In genomic region chr3:141779667-141780066, GRCh38 we compare ENCODE assay signal across 40 cellular contexts. TPM values are rescaled to one million over a fixed set of nuclear protein-coding genes. Genes with fewer than 3 reads are reported as not detected.
"Had no signal": no experiment of that assay in that cellular context is flagged by ENCODE, and none has a peak within 500 bp of the region (broad histone marks: within the 10 kb centered on the region; RNA-seq: fewer than 3 reads in every experiment).

No MANE protein-coding gene starts in this region.

- H3K4me1 Mint-ChIP-seq: activated B cell treated with CpG ODN at 0.5 μM for 24 hours; activated naive CD8-positive, alpha-beta T cell treated with anti-CD3 and anti-CD28 coated beads for 36 hours; activated T-helper 17 cell treated with anti-CD3 and anti-CD28 coated beads, Interleukin-2, amount 50 U/mL, for 72 hours; central memory CD8-positive, alpha-beta T cell had no signal

- FAIRE-seq: astrocyte, TTC549 had no signal

- DNase-seq: activated B cell treated with CpG ODN at 0.5 μM for 24 hours; activated CD4-positive, alpha-beta memory T cell treated with anti-CD3 and anti-CD28 coated beads for 36 hours; activated CD4-positive, alpha-beta T cell treated with anti-CD3 and anti-CD28 coated beads for 4 hours; activated CD4-positive, alpha-beta T cell treated with anti-CD3 and anti-CD28 coated beads, Interleukin-2, amount 10 ng/mL, durations not matched to agents 24 days and 14 days; activated CD4-positive, alpha-beta T cell treated with anti-CD3 and anti-CD28 coated beads, Interleukin-2, amount 50 U/mL, for 1 hour; activated CD4-positive, alpha-beta T cell treated with anti-CD3 and anti-CD28 coated beads, Interleukin-2, amount 50 U/mL, for 4 hours; activated CD4-positive, CD25-positive, alpha-beta regulatory T cell treated with anti-CD3 and anti-CD28 coated beads, Interleukin-2, amount 50 U/mL, for 72 hours; activated CD8-positive, alpha-beta memory T cell treated with anti-CD3 and anti-CD28 coated beads, Interleukin-2, amount 50 U/mL, for 4 hours; activated CD8-positive, alpha-beta T cell treated with anti-CD3 and anti-CD28 coated beads for 36 hours; activated effector memory CD4-positive, alpha-beta T cell treated with anti-CD3 and anti-CD28 coated beads, Interleukin-2, amount 50 U/mL, for 16 hours; activated gamma-delta T cell treated with Interleukin-2 at 50 U/mL for 16 hours; activated naive CD4-positive, alpha-beta T cell; activated naive CD4-positive, alpha-beta T cell treated with anti-CD3 and anti-CD28 coated beads, Interleukin-2, amount 50 U/mL, for 16 hours; activated naive CD8-positive, alpha-beta T cell treated with anti-CD3 and anti-CD28 coated beads for 36 hours; activated T-cell treated with anti-CD3 and anti-CD28 coated beads for 4 hours; activated T-cell treated with anti-CD3 and anti-CD28 coated beads, Interleukin-2, amount 50 U/mL, for 1 hour; activated T-cell treated with anti-CD3 and anti-CD28 coated beads, Interleukin-2, amount 50 U/mL, for 4 hours; activated T-cell treated with anti-CD3 and anti-CD28 coated beads, Interleukin-2, amount 50 U/mL, for 72 hours; amniotic stem cell; aorta; body of pancreas; brain microvascular endothelial cell; caudate nucleus; cerebellar nuclear complex; T-helper 1 cell; T-helper 2 cell; T-helper 9 cell had no signal

- H3K4me3 Mint-ChIP-seq: activated B cell treated with CpG ODN at 0.5 μM for 24 hours; activated CD4-positive, alpha-beta memory T cell treated with anti-CD3 and anti-CD28 coated beads for 36 hours; activated CD4-positive, alpha-beta T cell treated with anti-CD3 and anti-CD28 coated beads, Interleukin-2, amount 10 ng/mL, durations not matched to agents 24 days and 14 days; activated CD8-positive, alpha-beta T cell treated with anti-CD3 and anti-CD28 coated beads for 36 hours; activated naive CD8-positive, alpha-beta T cell treated with anti-CD3 and anti-CD28 coated beads for 36 hours; activated T-cell treated with anti-CD3 and anti-CD28 coated beads, Interleukin-2, amount 50 U/mL, for 4 hours; activated T-cell treated with anti-CD3 and anti-CD28 coated beads, Interleukin-2, amount 50 U/mL, for 72 hours; activated T-helper 1 cell treated with anti-CD3 and anti-CD28 coated beads, Interleukin-12 subunit alpha, Interleukin-12 subunit beta, Interleukin-2, Interleukin-4 antibody, amounts not matched to agents 30 ng/mL and 10 ng/mL and 1 ng/mL, durations not matched to agents 14 hours and 24 hours and 36 hours; activated T-helper 17 cell treated with anti-CD3 and anti-CD28 coated beads, Interleukin-2, amount 50 U/mL, for 72 hours; central memory CD8-positive, alpha-beta T cell; T-helper 1 cell treated with Interleukin-12 subunit alpha and Interleukin-12 subunit beta and Interleukin-4 antibody, amounts not matched to agents 30 μg/mL and 1 μg/mL, for 36 hours; T-helper 2 cell treated with Interferon-gamma antibody and Interleukin-4, amounts not matched to agents 5 μg/mL and 100 μg/mL, for 36 hours had no signal

- ATAC-seq: activated CD8-positive, alpha-beta T cell treated with anti-CD3 and anti-CD28 coated beads for 36 hours; activated naive CD4-positive, alpha-beta T cell treated with anti-CD3 and anti-CD28 coated beads, Interleukin-2, amount 50 U/mL, for 72 hours; activated T-cell treated with anti-CD3 and anti-CD28 coated beads, Interleukin-2, amount 50 U/mL, for 4 hours; activated T-cell treated with anti-CD3 and anti-CD28 coated beads, Interleukin-2, amount 50 U/mL, for 72 hours; activated T-helper 17 cell treated with anti-CD3 and anti-CD28 coated beads, Interleukin-2, amount 50 U/mL, for 72 hours; body of pancreas had no signal

- H3K27me3 Mint-ChIP-seq: activated CD4-positive, alpha-beta memory T cell treated with anti-CD3 and anti-CD28 coated beads for 36 hours; activated CD4-positive, alpha-beta T cell treated with anti-CD3 and anti-CD28 coated beads, Interleukin-2, amount 10 ng/mL, durations not matched to agents 24 days and 14 days; activated CD8-positive, alpha-beta T cell treated with anti-CD3 and anti-CD28 coated beads for 36 hours; activated naive CD8-positive, alpha-beta T cell treated with anti-CD3 and anti-CD28 coated beads for 36 hours; activated T-helper 17 cell treated with anti-CD3 and anti-CD28 coated beads, Interleukin-2, amount 50 U/mL, for 72 hours; central memory CD8-positive, alpha-beta T cell had no signal

- H3K9me3 Mint-ChIP-seq: activated CD4-positive, alpha-beta T cell treated with anti-CD3 and anti-CD28 coated beads, Interleukin-2, amount 10 ng/mL, durations not matched to agents 24 days and 14 days; activated CD8-positive, alpha-beta T cell treated with anti-CD3 and anti-CD28 coated beads for 36 hours; activated naive CD4-positive, alpha-beta T cell treated with anti-CD3 and anti-CD28 coated beads, Interleukin-2, amount 50 U/mL, for 72 hours; activated naive CD8-positive, alpha-beta T cell treated with anti-CD3 and anti-CD28 coated beads for 36 hours; activated T-cell treated with anti-CD3 and anti-CD28 coated beads, Interleukin-2, amount 50 U/mL, for 4 hours; activated T-helper 1 cell treated with anti-CD3 and anti-CD28 coated beads, Interleukin-12 subunit alpha, Interleukin-12 subunit beta, Interleukin-2, Interleukin-4 antibody, amounts not matched to agents 30 ng/mL and 10 ng/mL and 1 ng/mL, durations not matched to agents 14 hours and 24 hours and 36 hours; central memory CD8-positive, alpha-beta T cell; T-helper 2 cell treated with Interferon-gamma antibody and Interleukin-4, amounts not matched to agents 5 μg/mL and 100 μg/mL, for 36 hours had no signal

- H3K27me3 ChIP-seq: adrenal gland, body of pancreas, brain microvascular endothelial cell, breast epithelium, cardiac muscle cell had no signal

- H3K9me3 ChIP-seq: adrenal gland, body of pancreas, breast epithelium had no signal

- H3K4me1 ChIP-seq: adrenal gland, body of pancreas, breast epithelium had no signal

- H3K27ac ChIP-seq: adrenal gland, body of pancreas, brain microvascular endothelial cell, breast epithelium, cardiac muscle cell, VCaP had no signal

- H3K36me3 ChIP-seq: adrenal gland, brain microvascular endothelial cell, breast epithelium, cardiac muscle cell had no signal

- H3K4me3 ChIP-seq: adrenal gland, body of pancreas, breast epithelium, cardiac muscle cell had no signal

- H3K36me3 Mint-ChIP-seq: activated CD4-positive, alpha-beta memory T cell treated with anti-CD3 and anti-CD28 coated beads for 36 hours; activated naive CD4-positive, alpha-beta T cell treated with anti-CD3 and anti-CD28 coated beads, Interleukin-2, amount 50 U/mL, for 72 hours had no signal

- H3K27ac Mint-ChIP-seq: activated B cell treated with CpG ODN at 0.5 μM for 24 hours; activated CD4-positive, alpha-beta memory T cell treated with anti-CD3 and anti-CD28 coated beads for 36 hours; activated CD4-positive, alpha-beta T cell treated with anti-CD3 and anti-CD28 coated beads, Interleukin-2, amount 10 ng/mL, durations not matched to agents 24 days and 14 days; activated CD8-positive, alpha-beta T cell treated with anti-CD3 and anti-CD28 coated beads for 36 hours; activated naive CD4-positive, alpha-beta T cell treated with anti-CD3 and anti-CD28 coated beads, Interleukin-2, amount 50 U/mL, for 72 hours; activated naive CD8-positive, alpha-beta T cell treated with anti-CD3 and anti-CD28 coated beads for 36 hours; activated T-cell treated with anti-CD3 and anti-CD28 coated beads, Interleukin-2, amount 50 U/mL, for 72 hours; activated T-helper 1 cell treated with anti-CD3 and anti-CD28 coated beads, Interleukin-12 subunit alpha, Interleukin-12 subunit beta, Interleukin-2, Interleukin-4 antibody, amounts not matched to agents 30 ng/mL and 10 ng/mL and 1 ng/mL, durations not matched to agents 14 hours and 24 hours and 36 hours; activated T-helper 17 cell treated with anti-CD3 and anti-CD28 coated beads, Interleukin-2, amount 50 U/mL, for 72 hours; T-helper 1 cell treated with Interleukin-12 subunit alpha and Interleukin-12 subunit beta and Interleukin-4 antibody, amounts not matched to agents 30 μg/mL and 1 μg/mL, for 36 hours; T-helper 2 cell treated with Interferon-gamma antibody and Interleukin-4, amounts not matched to agents 5 μg/mL and 100 μg/mL, for 36 hours had no signal

RNA-seq across cellular contexts. Expression of gene GRK7, which starts 16.5 kb away (rescaled TPM):
- total RNA-seq: activated B cell treated with CpG ODN at 0.5 μM for 24 hours; activated CD4-positive, alpha-beta memory T cell treated with anti-CD3 and anti-CD28 coated beads for 36 hours; activated CD4-positive, alpha-beta T cell treated with anti-CD3 and anti-CD28 coated beads, Interleukin-2, amount 10 ng/mL, durations not matched to agents 24 days and 14 days; activated naive CD4-positive, alpha-beta T cell treated with anti-CD3 and anti-CD28 coated beads, Interleukin-2, amount 50 U/mL, for 72 hours; activated naive CD8-positive, alpha-beta T cell treated with anti-CD3 and anti-CD28 coated beads for 36 hours; activated T-cell treated with anti-CD3 and anti-CD28 coated beads, Interleukin-2, amount 50 U/mL, for 4 hours; activated T-cell treated with anti-CD3 and anti-CD28 coated beads, Interleukin-2, amount 50 U/mL, for 72 hours; activated T-helper 1 cell treated with anti-CD3 and anti-CD28 coated beads, Interleukin-12 subunit alpha, Interleukin-12 subunit beta, Interleukin-2, Interleukin-4 antibody, amounts not matched to agents 30 ng/mL and 10 ng/mL and 1 ng/mL, durations not matched to agents 14 hours and 24 hours and 36 hours; astrocyte; body of pancreas; cardiac muscle cell; chondrocyte had no signal
- polyA plus RNA-seq: aorta, cardiac muscle cell had no signal
